Comparison of ENCODE assay signal across 14 cellular contexts in genomic region chr7:2269468-2270460, GRCh38.
A peak's percentile ranks its signal among the peaks of the same experiment; 100 is the strongest.
DNase-seq lines count a peak whose midpoint lies in the region; ATAC-seq and TF ChIP-seq lines count a peak whose summit lies in the region.
"Had no signal": no experiment of that assay in that cellular context is flagged by ENCODE, and none has a peak within 500 bp of the region (broad histone marks: within the 10 kb centered on the region; RNA-seq: fewer than 3 reads in every experiment).

No MANE protein-coding gene starts in this region.

- H3K4me3 ChIP-seq in NT2/D1 (ENCODE audit: insufficient read length, low read depth), result no peak overlapping the region

- H3K27me3 ChIP-seq in NT2/D1 (ENCODE audit: insufficient read depth, insufficient read length), result no peaks in the 10 kb centered on the region
- H3K27me3 ChIP-seq: BE2C had no signal

- peak overlapping the region; percentile 69 for H3K9ac ChIP-seq in NT2/D1 (ENCODE audit: insufficient read length, low read depth)

- peaks cover 49% of the 10 kb centered on the region for H3K36me3 Mint-ChIP-seq in nephron progenitor cell (ENCODE audit: low read depth)
- peaks cover 2% of the 10 kb centered on the region for H3K36me3 Mint-ChIP-seq in T-helper 2 cell treated with Interferon-gamma antibody and Interleukin-4, amounts not matched to agents 5 μg/mL and 100 μg/mL, for 36 hours (ENCODE audit: low read depth)

- peaks cover 30% of the 10 kb centered on the region for H3K36me3 ChIP-seq in NT2/D1 (ENCODE audit: insufficient read depth, insufficient read length, low read length)
- H3K36me3 ChIP-seq: BE2C had no signal

- H3K4me1 ChIP-seq in NT2/D1 (ENCODE audit: insufficient read depth, insufficient read length), result peaks cover 19% of the 10 kb centered on the region
- H3K4me1 ChIP-seq: BE2C had no signal

- no peak for TF ChIP-seq CTCF in nephron progenitor cell (IDR thresholded peaks at IDR 0.05)

- H3K9me3 ChIP-seq in NT2/D1 (ENCODE audit: insufficient read depth, low read length), result peaks cover 9% of the 10 kb centered on the region; the same call in 1 of the 2 replicates
- H3K9me3 ChIP-seq: BE2C had no signal

- H3K9me3 Mint-ChIP-seq in nephron progenitor cell, result peaks cover 13% of the 10 kb centered on the region
- H3K9me3 Mint-ChIP-seq in T-helper 2 cell treated with Interferon-gamma antibody and Interleukin-4, amounts not matched to agents 5 μg/mL and 100 μg/mL, for 36 hours, result no peaks in the 10 kb centered on the region

- H3K27ac Mint-ChIP-seq in nephron progenitor cell, result peak overlapping the region; percentile 17
- no peak overlapping the region for H3K27ac Mint-ChIP-seq in T-helper 2 cell treated with Interferon-gamma antibody and Interleukin-4, amounts not matched to agents 5 μg/mL and 100 μg/mL, for 36 hours

- H3K27me3 Mint-ChIP-seq in nephron progenitor cell (ENCODE audit: low read depth, poor library complexity), result peaks cover 3% of the 10 kb centered on the region
- H3K27me3 Mint-ChIP-seq in T-helper 2 cell treated with Interferon-gamma antibody and Interleukin-4, amounts not matched to agents 5 μg/mL and 100 μg/mL, for 36 hours (ENCODE audit: low read depth), result no peaks in the 10 kb centered on the region

- H3K4me1 Mint-ChIP-seq in nephron progenitor cell, result peaks cover 27% of the 10 kb centered on the region
- no peaks in the 10 kb centered on the region for H3K4me1 Mint-ChIP-seq in T-helper 2 cell treated with Interferon-gamma antibody and Interleukin-4, amounts not matched to agents 5 μg/mL and 100 μg/mL, for 36 hours (ENCODE audit: low read depth)

- H3K4me3 Mint-ChIP-seq in nephron progenitor cell, result peak overlapping the region; percentile 52
- no peak overlapping the region for H3K4me3 Mint-ChIP-seq in T-helper 2 cell treated with Interferon-gamma antibody and Interleukin-4, amounts not matched to agents 5 μg/mL and 100 μg/mL, for 36 hours

- no peak for ATAC-seq in HG03521 (IDR thresholded peaks at IDR 0.05; ENCODE audit: unreplicated experiment)
- ATAC-seq: left cardiac atrium had no signal

- DNase-seq in EL (peak; percentile 28), NT2/D1 (ENCODE audit: low read depth, low spot score) (peak; percentile 65), epidermal melanocyte (ENCODE audit: insufficient read length, low spot score) (peak; percentile 37), nephron progenitor cell (no peak), NCI-H82 treated with DMSO at 0.1 percent for 48 hours (lab: John Stamatoyannopoulos, UW; ENCODE audit: unreplicated experiment) (no peak)
- no peak for DNase-seq in stimulated activated CD4-positive, alpha-beta T cell treated with anti-CD3 and anti-CD28 coated beads, Interleukin-4, amount 100 ng/mL, for 1 hour
- no peak for DNase-seq in T-helper 2 cell treated with Interferon-gamma antibody and Interleukin-4, amounts not matched to agents 5 μg/mL and 100 μg/mL, for 36 hours (ENCODE audit: low spot score)
- DNase-seq: activated CD4-positive, alpha-beta T cell treated with anti-CD3 and anti-CD28 coated beads for 1 hour; BE2C; left cardiac atrium; NCI-H526; occipital lobe; SHP77 treated with DMSO at 0.1 percent for 48 hours had no signal

Comparison
In these comparisons a context has a peak if more than half of its experiments do, and no peak if none do; other contexts are left out.
1. DNase-seq: peak in EL (single experiment), NT2/D1 (single experiment) and epidermal melanocyte (single experiment); none in nephron progenitor cell (single experiment), stimulated activated CD4-positive, alpha-beta T cell treated with anti-CD3 and anti-CD28 coated beads, Interleukin-4, amount 100 ng/mL, for 1 hour (single experiment), T-helper 2 cell treated with Interferon-gamma antibody and Interleukin-4, amounts not matched to agents 5 μg/mL and 100 μg/mL, for 36 hours (single experiment) and NCI-H82 treated with DMSO at 0.1 percent for 48 hours (single experiment).